ENCODE assay signal across 26 cellular contexts in the genomic region with DNA sequence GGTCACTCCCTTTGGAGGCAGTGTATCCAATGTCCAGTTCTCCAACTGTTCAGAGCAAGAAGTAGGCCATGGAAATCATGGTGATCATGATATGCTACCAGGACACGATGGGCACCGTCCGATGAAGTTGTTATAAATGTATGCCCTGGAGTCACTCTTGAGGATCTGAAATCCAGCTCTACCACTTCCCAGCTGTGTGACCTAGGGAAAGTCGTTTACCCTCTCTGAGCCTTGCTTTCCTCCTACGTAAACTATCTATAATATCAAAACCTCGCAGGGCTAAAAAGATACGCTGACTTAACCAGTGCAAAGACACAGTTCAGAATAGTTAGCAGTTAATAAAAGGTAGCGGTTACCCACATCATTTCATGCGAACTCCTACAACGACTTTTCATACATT.
"Had no signal": no experiment of that assay in that cellular context is flagged by ENCODE, and none has a peak within 500 bp of the region (broad histone marks: within the 10 kb centered on the region; RNA-seq: fewer than 3 reads in every experiment).

No MANE protein-coding gene starts in this region.

- ATAC-seq: heart right ventricle; left ventricle myocardium superior; lower lobe of right lung; natural killer cell treated with Interleukin-12 subunit alpha and Interleukin-12 subunit beta and Interleukin-15 and Interleukin-18, amount 100 ng/mL, for 72 hours; right cardiac atrium; stimulated activated naive B cell treated with anti-CD40 and anti-IgM and Interleukin-4, amounts not matched to agents 10 μg/mL and 1 μg/mL and 100 μg/mL, for 72 hours had no signal

- H3K4me3 Mint-ChIP-seq: natural killer cell treated with Interleukin-12 subunit alpha and Interleukin-12 subunit beta and Interleukin-15 and Interleukin-18, amount 100 ng/mL, for 72 hours; neural crest cell; stimulated activated naive B cell treated with anti-CD40 and anti-IgM and Interleukin-4, amounts not matched to agents 10 μg/mL and 1 μg/mL and 100 μg/mL, for 72 hours; stimulated activated naive CD8-positive, alpha-beta T cell treated with anti-CD3 and anti-CD28 coated beads, Interleukin-15, Interleukin-2, amounts not matched to agents 100 ng/mL and 50 ng/mL, for 24 hours had no signal

- H3K27ac ChIP-seq: coronary artery, heart right ventricle, lower lobe of right lung, neutrophil, parathyroid adenoma, prostate gland, skin epidermis, suprapubic skin, vagina had no signal

- H3K36me3 ChIP-seq: esophagus squamous epithelium, heart right ventricle, lower lobe of right lung, neutrophil, prostate gland, suprapubic skin, vagina had no signal

- H3K9ac ChIP-seq: parathyroid adenoma had no signal

- H3K36me3 Mint-ChIP-seq: naive B cell; natural killer cell treated with Interleukin-12 subunit alpha and Interleukin-12 subunit beta and Interleukin-15 and Interleukin-18, amount 100 ng/mL, for 72 hours had no signal

- FAIRE-seq: endothelial cell of umbilical vein, keratinocyte had no signal

- H3K9me3 ChIP-seq: esophagus squamous epithelium, heart right ventricle, lower lobe of right lung, neutrophil, prostate gland, suprapubic skin, vagina had no signal

- H3K9me3 Mint-ChIP-seq: naive B cell; natural killer cell treated with Interleukin-12 subunit alpha and Interleukin-12 subunit beta and Interleukin-15 and Interleukin-18, amount 100 ng/mL, for 72 hours; neural crest cell; stimulated activated naive B cell treated with anti-CD40 and anti-IgM and Interleukin-4, amounts not matched to agents 10 μg/mL and 1 μg/mL and 100 μg/mL, for 72 hours; stimulated activated naive CD8-positive, alpha-beta T cell treated with anti-CD3 and anti-CD28 coated beads, Interleukin-15, Interleukin-2, amounts not matched to agents 100 ng/mL and 50 ng/mL, for 24 hours had no signal

- H3K27me3 Mint-ChIP-seq: naive B cell; natural killer cell treated with Interleukin-12 subunit alpha and Interleukin-12 subunit beta and Interleukin-15 and Interleukin-18, amount 100 ng/mL, for 72 hours; stimulated activated naive B cell treated with anti-CD40 and anti-IgM and Interleukin-4, amounts not matched to agents 10 μg/mL and 1 μg/mL and 100 μg/mL, for 72 hours; stimulated activated naive CD8-positive, alpha-beta T cell treated with anti-CD3 and anti-CD28 coated beads, Interleukin-15, Interleukin-2, amounts not matched to agents 100 ng/mL and 50 ng/mL, for 24 hours had no signal

- H3K27me3 ChIP-seq: esophagus squamous epithelium, neutrophil, suprapubic skin, vagina had no signal

- H3K4me3 ChIP-seq: coronary artery, esophagus squamous epithelium, heart right ventricle, lower lobe of right lung, prostate gland, skin epidermis, suprapubic skin, vagina had no signal

- H3K27ac Mint-ChIP-seq: stimulated activated naive CD8-positive, alpha-beta T cell treated with anti-CD3 and anti-CD28 coated beads, Interleukin-15, Interleukin-2, amounts not matched to agents 100 ng/mL and 50 ng/mL, for 24 hours had no signal

- H2AFZ ChIP-seq: parathyroid adenoma had no signal

- DNase-seq: dermis blood vessel endothelial cell; effector memory CD4-positive, alpha-beta T cell; esophagus squamous epithelium; foreskin melanocyte; glutamatergic neuron; heart right ventricle; left ventricle myocardium superior; lower lobe of right lung; naive B cell; right cardiac atrium; stimulated activated CD4-positive, alpha-beta T cell treated with anti-CD3 and anti-CD28 coated beads, Interleukin-15, amount 100 ng/mL, for 24 hours; stimulated activated CD4-positive, alpha-beta T cell treated with anti-CD3 and anti-CD28 coated beads, Interleukin-2, amount 100 ng/mL, for 48 hours; stimulated activated naive B cell treated with anti-CD40 and anti-IgM and Interleukin-4, amounts not matched to agents 10 μg/mL and 1 μg/mL and 100 μg/mL, for 72 hours; trophoblast cell had no signal

- H3K4me1 ChIP-seq: lower lobe of right lung, parathyroid adenoma had no signal
